In genomic region chr16:71440669-71441347, GRCh38 we compare ENCODE assay signal across 16 cellular contexts. TPM values are rescaled to one million over a fixed set of nuclear protein-coding genes. Genes with fewer than 3 reads are reported as not detected.
DNase-seq lines count a peak whose midpoint lies in the region; TF ChIP-seq lines count a peak whose summit lies in the region.
"Had no signal": no experiment of that assay in that cellular context is flagged by ENCODE, and none has a peak within 500 bp of the region (broad histone marks: within the 10 kb centered on the region; RNA-seq: fewer than 3 reads in every experiment).

No MANE protein-coding gene starts in this region.

- no peak overlapping the region for H2AFZ ChIP-seq in OCI-LY3 (ENCODE audit: low read depth, low read length)

- no peak overlapping the region for H3K27ac Mint-ChIP-seq in CD14-positive monocyte
- H3K27ac Mint-ChIP-seq: memory B cell; stimulated activated naive CD8-positive, alpha-beta T cell treated with anti-CD3 and anti-CD28 coated beads, Interleukin-15, amount 100 ng/mL, for 72 hours had no signal

- no peaks in the 10 kb centered on the region for H3K4me1 Mint-ChIP-seq in CD14-positive monocyte
- H3K4me1 Mint-ChIP-seq: memory B cell had no signal

- no peaks in the 10 kb centered on the region for H3K36me3 Mint-ChIP-seq in CD14-positive monocyte
- H3K36me3 Mint-ChIP-seq: memory B cell had no signal

- peak overlapping the region in 1 of 2 donors; percentile 46 for H3K4me3 Mint-ChIP-seq in CD14-positive monocyte
- H3K4me3 Mint-ChIP-seq: memory B cell; stimulated activated naive CD8-positive, alpha-beta T cell treated with anti-CD3 and anti-CD28 coated beads, Interleukin-15, amount 100 ng/mL, for 72 hours had no signal

- H3K4me1 ChIP-seq in OCI-LY3 (ENCODE audit: low read length) (no peaks in the 10 kb centered on the region), esophagus squamous epithelium (no peaks in the 10 kb centered on the region)

- H3K27me3 Mint-ChIP-seq in CD14-positive monocyte (ENCODE audit: low read depth in 3 of 3) = peaks cover 9 to 18% (median 12%) of the 10 kb centered on the region in 3 donors

- no peak overlapping the region for H3K4me3 ChIP-seq in OCI-LY3 (ENCODE audit: low read length)
- no peak overlapping the region for H3K4me3 ChIP-seq in fibroblast of villous mesenchyme (ENCODE audit: low read depth, low read length)
- no peak overlapping the region for H3K4me3 ChIP-seq in esophagus squamous epithelium

- WGBS in esophagus squamous epithelium, 2 donors = 70 to 78% methylated on average over 21 to 25 of the region's 25 CpGs

- H3K36me3 ChIP-seq in OCI-LY3 (replicated peaks; ENCODE audit: low read depth, low read length) = no peaks in the 10 kb centered on the region
- no peaks in the 10 kb centered on the region for H3K36me3 ChIP-seq in esophagus squamous epithelium

- H3K79me2 ChIP-seq in OCI-LY3 (ENCODE audit: low read length) = no peaks in the 10 kb centered on the region

- H3K27ac ChIP-seq in OCI-LY3 (ENCODE audit: low read length) (no peak overlapping the region), esophagus squamous epithelium (no peak overlapping the region)

- H3K4me2 ChIP-seq in OCI-LY3 (ENCODE audit: low read length) = no peak overlapping the region

- DNase-seq in COLO668 (lab: John Stamatoyannopoulos, UW; ENCODE audit: unreplicated experiment) (peak; percentile 12), GM10266 (ENCODE audit: extremely low spot score) (peak; percentile 74), fibroblast of villous mesenchyme (ENCODE audit: low read depth) (no peak), NCI-H2081 treated with DMSO at 0.1 percent for 48 hours (lab: John Stamatoyannopoulos, UW) (no peak), CD14-positive monocyte (ENCODE audit: low spot score) (no peak), T-helper 1 cell (no peak), esophagus squamous epithelium (lab: John Stamatoyannopoulos, UW) (no peak)
- DNase-seq: DMS79; effector CD4-positive, alpha-beta T cell; NCI-H1436; NCI-H748 treated with DMSO at 0.1 percent for 48 hours had no signal

- intact Hi-C loops in CD14-positive monocyte (cut with micrococcal nuclease) (no loop called here), esophagus squamous epithelium (cut with DNase I) (no loop called here)

- peak; percentile 48 for TF ChIP-seq CTCF in GM10266 (IDR thresholded peaks at IDR 0.05; ENCODE audit: control insufficient read depth, insufficient read depth, low read depth, missing control alignments)
- peak; percentile 56 for TF ChIP-seq CTCF in OCI-LY3 (IDR thresholded peaks at IDR 0.05; ENCODE audit: low read depth, low read length)
- peak; percentile 37 for TF ChIP-seq CTCF in fibroblast of villous mesenchyme (IDR thresholded peaks at IDR 0.05; ENCODE audit: insufficient read depth, low read depth, low read length)
- TF ChIP-seq CTCF in CD14-positive monocyte (IDR thresholded peaks at IDR 0.05) = no peak
- TF ChIP-seq CTCF in esophagus squamous epithelium (IDR thresholded peaks at IDR 0.05) = no peak

- H3K27me3 ChIP-seq in OCI-LY3 (ENCODE audit: low read depth, low read length) = 0 out of 2 replicates have a peak, but pooled peaks cover 14% of the 10 kb centered on the region
- peaks cover 0 to 20% (median 0%) of the 10 kb centered on the region in 4 donors for H3K27me3 ChIP-seq in esophagus squamous epithelium

- no peaks in the 10 kb centered on the region for H4K20me1 ChIP-seq in OCI-LY3 (ENCODE audit: insufficient read depth, low read length)

- TF ChIP-seq POLR2A in esophagus squamous epithelium (IDR thresholded peaks at IDR 0.05) = no peak

- peaks cover 17 to 56% (median 43%) of the 10 kb centered on the region in 7 donors for H3K9me3 Mint-ChIP-seq in CD14-positive monocyte

- H3K9me3 ChIP-seq in OCI-LY3 (ENCODE audit: insufficient read depth, low read length) (no peaks in the 10 kb centered on the region), esophagus squamous epithelium (peaks cover 4 to 44% (median 19%) of the 10 kb centered on the region in 3 donors)

- H3K9ac ChIP-seq in OCI-LY3 (ENCODE audit: low read length) = no peak overlapping the region

RNA-seq across cellular contexts. Expression of gene TLE7, which starts 1.0 kb away (rescaled TPM):
- total RNA-seq in fibroblast of villous mesenchyme = not detected in 2 replicates
- not detected for polyA plus RNA-seq in CD14-positive monocyte
- not detected for total RNA-seq in esophagus squamous epithelium
- total RNA-seq: T-helper 1 cell treated with Interleukin-12 subunit alpha and Interleukin-12 subunit beta and Interleukin-4 antibody, amounts not matched to agents 30 ng/mL and 1 ng/mL, for 36 hours had no signal
- polyA plus RNA-seq: adipose tissue had no signal

RNA-seq across cellular contexts. Expression of gene ZNF23, which starts 21.2 kb away (rescaled TPM):
- 13.5 and 14.7 TPM in 2 replicates for total RNA-seq in fibroblast of villous mesenchyme
- 1 to 10 TPM; 2.1 to 3.9 TPM for polyA plus RNA-seq in CD14-positive monocyte
- total RNA-seq in esophagus squamous epithelium = 1 to 10 TPM; 2.5 to 7.4 (median 3.4) TPM

RNA-seq across cellular contexts. Expression of gene ZNF19, which starts 48.3 kb away (rescaled TPM):
- total RNA-seq in fibroblast of villous mesenchyme (2.2 and 2.6 TPM in 2 replicates), esophagus squamous epithelium (1 to 10 TPM; 1.1 to 5.0 (median 1.7) TPM)
- under 1 TPM in 1 of 2 donors, not detected in 1; 0.41 TPM for polyA plus RNA-seq in CD14-positive monocyte

Comparison
In these comparisons a context has a peak if more than half of its experiments do, and no peak if none do; other contexts are left out.
1. DNase-seq: peak in COLO668 (single experiment) and GM10266 (single experiment); none in fibroblast of villous mesenchyme (single experiment), NCI-H2081 treated with DMSO at 0.1 percent for 48 hours (single experiment), CD14-positive monocyte (single experiment), T-helper 1 cell (0 of 5) and esophagus squamous epithelium (single experiment).
2. CTCF ChIP-seq: peak in GM10266 (single experiment), OCI-LY3 (single experiment) and fibroblast of villous mesenchyme (single experiment); none in CD14-positive monocyte (single experiment) and esophagus squamous epithelium (0 of 6).